ENCODE assay signal across 22 cellular contexts in the genomic region with DNA sequence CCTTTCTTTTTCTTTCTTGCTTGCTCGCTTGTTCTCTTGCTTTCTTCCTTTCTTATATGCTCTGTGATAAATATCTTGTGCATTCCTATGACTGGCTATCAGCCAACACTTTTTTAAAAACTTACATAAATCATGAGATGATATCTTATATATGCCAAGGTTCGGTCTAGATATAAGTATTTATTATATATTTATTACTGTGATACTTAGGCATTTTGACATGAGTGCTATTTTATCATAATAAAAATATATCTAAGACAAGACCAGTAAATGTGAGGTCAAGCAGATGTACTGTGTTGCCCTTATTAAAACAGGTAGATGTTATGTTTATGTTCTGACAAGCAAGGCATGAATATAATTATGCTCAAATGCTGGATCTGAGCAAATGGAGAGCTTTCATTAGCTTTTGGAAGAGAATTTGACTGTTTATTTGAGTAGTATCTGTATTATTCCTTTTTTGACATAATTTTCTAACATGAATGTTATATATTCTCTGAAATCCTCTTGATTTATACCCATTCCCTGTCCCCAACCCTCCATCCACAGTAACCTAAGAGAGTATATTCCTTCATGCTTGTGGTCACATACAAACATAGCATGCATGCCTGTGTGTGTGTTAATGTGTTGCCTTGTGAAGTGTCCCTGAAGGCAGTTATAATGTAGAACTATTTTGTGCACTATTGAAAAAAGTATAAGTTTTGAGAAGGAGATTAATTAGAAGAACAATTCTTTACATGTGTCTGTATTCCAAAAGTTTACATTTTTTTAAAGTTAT.
"Had no signal": no experiment of that assay in that cellular context is flagged by ENCODE, and none has a peak within 500 bp of the region (broad histone marks: within the 10 kb centered on the region; RNA-seq: fewer than 3 reads in every experiment).

No MANE protein-coding gene starts in this region.

- H3K4me3 Mint-ChIP-seq: activated naive CD8-positive, alpha-beta T cell; activated T-cell treated with anti-CD3 and anti-CD28 coated beads, Interleukin-2, amount 50 U/mL, for 24 hours; memory B cell; naive B cell; type B pancreatic cell had no signal

- H3K9me3 Mint-ChIP-seq: activated T-cell treated with anti-CD3 and anti-CD28 coated beads, Interleukin-2, amount 50 U/mL, for 24 hours; activated T-helper 2 cell treated with anti-CD3 and anti-CD28 coated beads, Interferon-gamma antibody, Interleukin-2, Interleukin-4, amounts not matched to agents 10 μg/mL and 5 μg/mL and 100 μg/mL, durations not matched to agents 14 hours and 24 hours and 36 hours; memory B cell; naive B cell; type B pancreatic cell had no signal

- H3K36me3 ChIP-seq: right lobe of liver, WERI-Rb-1 had no signal

- H3K4me2 ChIP-seq: smooth muscle cell had no signal

- H3K27ac ChIP-seq: cardiac muscle cell, epithelial cell of prostate, heart left ventricle, right lobe of liver, WERI-Rb-1 had no signal

- DNase-seq: activated naive CD4-positive, alpha-beta T cell; activated T-cell treated with anti-CD3 and anti-CD28 coated beads, Interleukin-2, amount 50 U/mL, for 24 hours; amniotic stem cell; heart left ventricle; left colon; mucosa of descending colon; naive B cell; occipital lobe; right lobe of liver; stimulated activated CD4-positive, alpha-beta T cell treated with anti-CD3 and anti-CD28 coated beads, Interleukin-15, amount 100 ng/mL, for 24 hours; stimulated activated CD8-positive, alpha-beta memory T cell treated with anti-CD3 and anti-CD28 coated beads, Interleukin-4, amount 100 ng/mL, for 48 hours; stimulated activated naive CD4-positive, alpha-beta T cell; T-helper 1 cell; WERI-Rb-1 had no signal

- H3K4me1 ChIP-seq: right lobe of liver had no signal

- H3K4me3 ChIP-seq: cardiac muscle cell, heart left ventricle, mucosa of descending colon, right lobe of liver, smooth muscle cell, thoracic aorta had no signal

- H3K27me3 ChIP-seq: cardiac muscle cell, heart left ventricle, right lobe of liver had no signal

- ATAC-seq: heart left ventricle, left colon, mucosa of descending colon, right lobe of liver had no signal

- H3K36me3 Mint-ChIP-seq: activated naive CD8-positive, alpha-beta T cell; type B pancreatic cell had no signal

- H3K27me3 Mint-ChIP-seq: activated naive CD8-positive, alpha-beta T cell; activated T-cell treated with anti-CD3 and anti-CD28 coated beads, Interleukin-2, amount 50 U/mL, for 24 hours; memory B cell; naive B cell; type B pancreatic cell had no signal

- H3K9me3 ChIP-seq: heart left ventricle, mucosa of descending colon, right lobe of liver, thoracic aorta had no signal

- H3K27ac Mint-ChIP-seq: activated naive CD8-positive, alpha-beta T cell; activated T-cell treated with anti-CD3 and anti-CD28 coated beads, Interleukin-2, amount 50 U/mL, for 24 hours; activated T-helper 2 cell treated with anti-CD3 and anti-CD28 coated beads, Interferon-gamma antibody, Interleukin-2, Interleukin-4, amounts not matched to agents 10 μg/mL and 5 μg/mL and 100 μg/mL, durations not matched to agents 14 hours and 24 hours and 36 hours; memory B cell; type B pancreatic cell had no signal
